Comparison of ENCODE assay signal across 24 cellular contexts in the genomic region with DNA sequence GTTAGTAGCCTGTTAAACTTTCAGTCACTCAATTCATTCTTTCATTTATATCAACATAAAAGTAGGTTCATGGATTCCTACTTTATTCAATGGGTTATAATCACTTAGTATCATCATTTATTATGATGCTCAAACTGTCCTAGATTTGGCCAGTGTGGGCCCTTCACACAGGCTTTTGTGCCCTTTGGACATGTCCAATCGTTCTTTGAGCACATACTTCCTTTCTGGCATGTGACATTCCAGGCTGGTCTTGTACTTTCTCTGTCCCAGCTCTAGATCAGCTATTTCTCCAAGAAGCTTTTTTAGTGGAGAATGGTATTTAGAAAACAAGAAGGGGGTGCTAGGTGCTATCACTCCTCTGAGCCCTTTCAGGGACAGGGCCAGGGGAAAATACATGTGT.
"Had no signal": no experiment of that assay in that cellular context is flagged by ENCODE, and none has a peak within 500 bp of the region (broad histone marks: within the 10 kb centered on the region; RNA-seq: fewer than 3 reads in every experiment).

No MANE protein-coding gene starts in this region.

- H3K27me3 ChIP-seq: colonic mucosa, esophagus muscularis mucosa, foreskin keratinocyte, gastrocnemius medialis, heart right ventricle, left lung had no signal

- H3K4me3 Mint-ChIP-seq: dendritic cell treated with granulocyte-macrophage colony-stimulating factor and Interleukin-4, amounts not matched to agents 40 ng/mL and 50 ng/mL, for 4 days; effector memory CD8-positive, alpha-beta T cell; endodermal cell; naive thymus-derived CD4-positive, alpha-beta T cell had no signal

- DNase-seq: colonic mucosa; cortex of kidney; effector CD8-positive, alpha-beta T cell; effector memory CD8-positive, alpha-beta T cell; endodermal cell; foreskin keratinocyte; gastrocnemius medialis; glutamatergic neuron; head of caudate nucleus; heart right ventricle; hippocampal formation; left cardiac atrium; left lung; left ventricle myocardium superior; lower lobe of right lung; mesendoderm; midbrain; naive thymus-derived CD4-positive, alpha-beta T cell had no signal

- H3K4me1 Mint-ChIP-seq: endodermal cell had no signal

- H3K9me3 ChIP-seq: colonic mucosa, esophagus muscularis mucosa, gastrocnemius medialis, heart right ventricle, left lung, lower lobe of right lung had no signal

- H3K27me3 Mint-ChIP-seq: dendritic cell treated with granulocyte-macrophage colony-stimulating factor and Interleukin-4, amounts not matched to agents 40 ng/mL and 50 ng/mL, for 4 days; effector memory CD8-positive, alpha-beta T cell; naive thymus-derived CD4-positive, alpha-beta T cell had no signal

- H3K4me1 ChIP-seq: colonic mucosa, esophagus muscularis mucosa, foreskin keratinocyte, heart right ventricle, left lung, lower lobe of right lung had no signal

- H3K9me3 Mint-ChIP-seq: dendritic cell treated with granulocyte-macrophage colony-stimulating factor and Interleukin-4, amounts not matched to agents 40 ng/mL and 50 ng/mL, for 4 days; effector memory CD8-positive, alpha-beta T cell; endodermal cell had no signal

- H3K4me3 ChIP-seq: colonic mucosa, esophagus muscularis mucosa, gastrocnemius medialis, heart right ventricle, left lung, lower lobe of right lung had no signal

- H3K27ac ChIP-seq: colonic mucosa, epithelial cell of prostate, esophagus muscularis mucosa, foreskin keratinocyte, gastrocnemius medialis, heart right ventricle, left lung, lower lobe of right lung had no signal

- FAIRE-seq: endometrium, islet of Langerhans, keratinocyte had no signal

- H3K27ac Mint-ChIP-seq: effector memory CD8-positive, alpha-beta T cell; endodermal cell had no signal

- ATAC-seq: effector memory CD8-positive, alpha-beta T cell; foreskin keratinocyte; gastrocnemius medialis; heart right ventricle; left cardiac atrium; left lung; left ventricle myocardium superior; lower lobe of right lung; naive thymus-derived CD4-positive, alpha-beta T cell had no signal
